Comparison of ENCODE assay signal across 1 cellular context in the genomic region with DNA sequence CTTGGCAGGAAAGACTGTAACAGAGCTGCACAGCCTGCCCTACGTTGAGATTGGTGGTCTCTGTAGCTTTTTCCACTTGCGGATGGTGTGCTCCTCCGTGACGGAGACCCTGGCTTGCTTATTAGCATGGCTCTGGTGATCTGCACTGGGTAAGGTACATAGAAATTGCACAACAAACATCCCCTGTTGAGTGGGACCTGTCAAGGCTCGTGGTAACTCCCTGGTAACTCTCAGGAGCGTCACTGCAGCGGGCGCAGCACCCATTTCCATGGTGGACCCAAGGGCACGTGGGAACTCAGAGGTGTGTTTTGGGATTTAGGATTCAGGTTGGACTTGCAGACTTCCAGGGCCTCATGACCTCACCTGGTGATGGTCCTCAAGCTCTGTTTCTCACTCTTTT.
TF ChIP-seq lines count a peak whose summit lies in the region.

No MANE protein-coding gene starts in this region.

TF ChIP-seq in H1, 55 proteins besides CTCF, POLR2A, EP300 and RAD21:
- TF ChIP-seq RBBP5 (IDR thresholded peaks at IDR 0.05; ENCODE audit: borderline replicate concordance, low read depth, low read length) (no peak), BCL11A (IDR thresholded peaks at IDR 0.05; ENCODE audit: low read depth in 2 of 2, low read length in 2 of 2) (no peak), NRF1 (IDR thresholded peaks at IDR 0.05; ENCODE audit: low read depth, low read length) (no peak), HDAC2 (IDR thresholded peaks at IDR 0.05; ENCODE audit: borderline replicate concordance in 1 of 2, low read depth in 2 of 2, low read length in 2 of 2) (no peak), SUZ12 (IDR thresholded peaks at IDR 0.05; ENCODE audit: low read length) (no peak), JUND (IDR thresholded peaks at IDR 0.05; ENCODE audit: low read length) (no peak), HDAC6 (IDR thresholded peaks at IDR 0.05; ENCODE audit: low read depth, low read length) (no peak), JUN (IDR thresholded peaks at IDR 0.05; ENCODE audit: low read depth, low read length) (no peak), ATF2 (IDR thresholded peaks at IDR 0.05; ENCODE audit: low read length) (no peak), CTBP2 (IDR thresholded peaks at IDR 0.05; ENCODE audit: borderline replicate concordance, insufficient read depth, insufficient read length, low read length) (no peak), TAF1 (IDR thresholded peaks at IDR 0.05; ENCODE audit: low read depth, low read length) (no peak), RXRA (IDR thresholded peaks at IDR 0.05; ENCODE audit: insufficient read depth, low read depth, low read length) (no peak), EGR1 (IDR thresholded peaks at IDR 0.05; ENCODE audit: borderline replicate concordance, low read depth, low read length) (no peak), ATF3 (IDR thresholded peaks at IDR 0.05; ENCODE audit: insufficient read depth, low read depth, low read length) (no peak), SAP30 (IDR thresholded peaks at IDR 0.05; ENCODE audit: insufficient read depth, insufficient replicate concordance, low read length) (no peak), CBX5 (IDR thresholded peaks at IDR 0.05; ENCODE audit: low read depth, low read length) (no peak), NANOG (IDR thresholded peaks at IDR 0.05; ENCODE audit: insufficient read depth, low read depth, low read length, poor library complexity, severe bottlenecking) (no peak), TCF12 (IDR thresholded peaks at IDR 0.05; ENCODE audit: low read depth, low read length) (no peak)
- TF ChIP-seq, protein P1, sequence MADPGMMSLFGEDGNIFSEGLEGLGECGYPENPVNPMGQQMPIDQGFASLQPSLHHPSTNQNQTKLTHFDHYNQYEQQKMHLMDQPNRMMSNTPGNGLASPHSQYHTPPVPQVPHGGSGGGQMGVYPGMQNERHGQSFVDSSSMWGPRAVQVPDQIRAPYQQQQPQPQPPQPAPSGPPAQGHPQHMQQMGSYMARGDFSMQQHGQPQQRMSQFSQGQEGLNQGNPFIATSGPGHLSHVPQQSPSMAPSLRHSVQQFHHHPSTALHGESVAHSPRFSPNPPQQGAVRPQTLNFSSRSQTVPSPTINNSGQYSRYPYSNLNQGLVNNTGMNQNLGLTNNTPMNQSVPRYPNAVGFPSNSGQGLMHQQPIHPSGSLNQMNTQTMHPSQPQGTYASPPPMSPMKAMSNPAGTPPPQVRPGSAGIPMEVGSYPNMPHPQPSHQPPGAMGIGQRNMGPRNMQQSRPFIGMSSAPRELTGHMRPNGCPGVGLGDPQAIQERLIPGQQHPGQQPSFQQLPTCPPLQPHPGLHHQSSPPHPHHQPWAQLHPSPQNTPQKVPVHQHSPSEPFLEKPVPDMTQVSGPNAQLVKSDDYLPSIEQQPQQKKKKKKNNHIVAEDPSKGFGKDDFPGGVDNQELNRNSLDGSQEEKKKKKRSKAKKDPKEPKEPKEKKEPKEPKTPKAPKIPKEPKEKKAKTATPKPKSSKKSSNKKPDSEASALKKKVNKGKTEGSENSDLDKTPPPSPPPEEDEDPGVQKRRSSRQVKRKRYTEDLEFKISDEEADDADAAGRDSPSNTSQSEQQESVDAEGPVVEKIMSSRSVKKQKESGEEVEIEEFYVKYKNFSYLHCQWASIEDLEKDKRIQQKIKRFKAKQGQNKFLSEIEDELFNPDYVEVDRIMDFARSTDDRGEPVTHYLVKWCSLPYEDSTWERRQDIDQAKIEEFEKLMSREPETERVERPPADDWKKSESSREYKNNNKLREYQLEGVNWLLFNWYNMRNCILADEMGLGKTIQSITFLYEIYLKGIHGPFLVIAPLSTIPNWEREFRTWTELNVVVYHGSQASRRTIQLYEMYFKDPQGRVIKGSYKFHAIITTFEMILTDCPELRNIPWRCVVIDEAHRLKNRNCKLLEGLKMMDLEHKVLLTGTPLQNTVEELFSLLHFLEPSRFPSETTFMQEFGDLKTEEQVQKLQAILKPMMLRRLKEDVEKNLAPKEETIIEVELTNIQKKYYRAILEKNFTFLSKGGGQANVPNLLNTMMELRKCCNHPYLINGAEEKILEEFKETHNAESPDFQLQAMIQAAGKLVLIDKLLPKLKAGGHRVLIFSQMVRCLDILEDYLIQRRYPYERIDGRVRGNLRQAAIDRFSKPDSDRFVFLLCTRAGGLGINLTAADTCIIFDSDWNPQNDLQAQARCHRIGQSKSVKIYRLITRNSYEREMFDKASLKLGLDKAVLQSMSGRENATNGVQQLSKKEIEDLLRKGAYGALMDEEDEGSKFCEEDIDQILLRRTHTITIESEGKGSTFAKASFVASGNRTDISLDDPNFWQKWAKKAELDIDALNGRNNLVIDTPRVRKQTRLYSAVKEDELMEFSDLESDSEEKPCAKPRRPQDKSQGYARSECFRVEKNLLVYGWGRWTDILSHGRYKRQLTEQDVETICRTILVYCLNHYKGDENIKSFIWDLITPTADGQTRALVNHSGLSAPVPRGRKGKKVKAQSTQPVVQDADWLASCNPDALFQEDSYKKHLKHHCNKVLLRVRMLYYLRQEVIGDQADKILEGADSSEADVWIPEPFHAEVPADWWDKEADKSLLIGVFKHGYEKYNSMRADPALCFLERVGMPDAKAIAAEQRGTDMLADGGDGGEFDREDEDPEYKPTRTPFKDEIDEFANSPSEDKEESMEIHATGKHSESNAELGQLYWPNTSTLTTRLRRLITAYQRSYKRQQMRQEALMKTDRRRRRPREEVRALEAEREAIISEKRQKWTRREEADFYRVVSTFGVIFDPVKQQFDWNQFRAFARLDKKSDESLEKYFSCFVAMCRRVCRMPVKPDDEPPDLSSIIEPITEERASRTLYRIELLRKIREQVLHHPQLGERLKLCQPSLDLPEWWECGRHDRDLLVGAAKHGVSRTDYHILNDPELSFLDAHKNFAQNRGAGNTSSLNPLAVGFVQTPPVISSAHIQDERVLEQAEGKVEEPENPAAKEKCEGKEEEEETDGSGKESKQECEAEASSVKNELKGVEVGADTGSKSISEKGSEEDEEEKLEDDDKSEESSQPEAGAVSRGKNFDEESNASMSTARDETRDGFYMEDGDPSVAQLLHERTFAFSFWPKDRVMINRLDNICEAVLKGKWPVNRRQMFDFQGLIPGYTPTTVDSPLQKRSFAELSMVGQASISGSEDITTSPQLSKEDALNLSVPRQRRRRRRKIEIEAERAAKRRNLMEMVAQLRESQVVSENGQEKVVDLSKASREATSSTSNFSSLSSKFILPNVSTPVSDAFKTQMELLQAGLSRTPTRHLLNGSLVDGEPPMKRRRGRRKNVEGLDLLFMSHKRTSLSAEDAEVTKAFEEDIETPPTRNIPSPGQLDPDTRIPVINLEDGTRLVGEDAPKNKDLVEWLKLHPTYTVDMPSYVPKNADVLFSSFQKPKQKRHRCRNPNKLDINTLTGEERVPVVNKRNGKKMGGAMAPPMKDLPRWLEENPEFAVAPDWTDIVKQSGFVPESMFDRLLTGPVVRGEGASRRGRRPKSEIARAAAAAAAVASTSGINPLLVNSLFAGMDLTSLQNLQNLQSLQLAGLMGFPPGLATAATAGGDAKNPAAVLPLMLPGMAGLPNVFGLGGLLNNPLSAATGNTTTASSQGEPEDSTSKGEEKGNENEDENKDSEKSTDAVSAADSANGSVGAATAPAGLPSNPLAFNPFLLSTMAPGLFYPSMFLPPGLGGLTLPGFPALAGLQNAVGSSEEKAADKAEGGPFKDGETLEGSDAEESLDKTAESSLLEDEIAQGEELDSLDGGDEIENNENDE (IDR thresholded peaks at IDR 0.05; ENCODE audit: insufficient replicate concordance, low read length) = no peak
